Comparison of ENCODE assay signal across 8 cellular contexts in genomic region chr11:111733655-111734088, GRCh38. TPM values are rescaled to one million over a fixed set of nuclear protein-coding genes. Genes with fewer than 3 reads are reported as not detected.
DNase-seq lines count a peak whose midpoint lies in the region; ATAC-seq and TF ChIP-seq lines count a peak whose summit lies in the region.
"Had no signal": no experiment of that assay in that cellular context is flagged by ENCODE, and none has a peak within 500 bp of the region (broad histone marks: within the 10 kb centered on the region; RNA-seq: fewer than 3 reads in every experiment).

No MANE protein-coding gene starts in this region.

- TF ChIP-seq RAD21 in SK-N-SH (IDR thresholded peaks at IDR 0.05; ENCODE audit: low read length): no peak

- 81% methylated on average over 5 of the region's 9 CpGs for WGBS in SK-N-SH (ENCODE audit: low lambda C conversion rate)
- 27 to 40% methylated on average over 1 to 4 of the region's 9 CpGs for WGBS in esophagus squamous epithelium, 2 donors
- 58 to 79% methylated on average over 4 to 9 of the region's 9 CpGs for WGBS in upper lobe of left lung, 2 donors

- H3K4me3 ChIP-seq in SK-N-SH (ENCODE audit: low read depth in 2 of 2, low read length in 1 of 2) (no peak overlapping the region), esophagus squamous epithelium (no peak overlapping the region), upper lobe of left lung (no peak overlapping the region)

- H2AFZ ChIP-seq in SK-N-SH (ENCODE audit: low read depth): no peak overlapping the region

- peaks cover 1 to 8% of the 10 kb centered on the region in 2 experiments for H3K36me3 ChIP-seq in SK-N-SH (replicated peaks in 1 of 2; ENCODE audit: control insufficient read depth in 1 of 2, insufficient read depth in 2 of 2, low read length in 1 of 2)
- H3K36me3 ChIP-seq in esophagus squamous epithelium: peaks cover 0 to 12% (median 0%) of the 10 kb centered on the region in 3 donors
- H3K36me3 ChIP-seq in upper lobe of left lung: no peaks in the 10 kb centered on the region

- peak overlapping the region; percentile 49 for H3K9ac ChIP-seq in SK-N-SH

- H3K9me3 Mint-ChIP-seq in nephron: no peaks in the 10 kb centered on the region

- H3K4me1 ChIP-seq in SK-N-SH (ENCODE audit: control insufficient read depth in 1 of 2, insufficient read depth in 2 of 2, low read depth in 1 of 2, low read length in 1 of 2) (peaks cover 43 to 83% of the 10 kb centered on the region in 2 experiments), esophagus squamous epithelium (peaks cover 57 to 99% (median 92%) of the 10 kb centered on the region in 3 donors), upper lobe of left lung (peaks cover 62 to 78% (median 71%) of the 10 kb centered on the region in 4 donors)

- no peak for TF ChIP-seq CTCF in SK-N-SH (IDR thresholded peaks at IDR 0.05)
- no peak for TF ChIP-seq CTCF in esophagus squamous epithelium (IDR thresholded peaks at IDR 0.05)
- TF ChIP-seq CTCF in nephron (IDR thresholded peaks at IDR 0.05; ENCODE audit: unreplicated experiment in 3 of 3): no peak
- no peak for TF ChIP-seq CTCF in upper lobe of left lung (IDR thresholded peaks at IDR 0.05)

- intact Hi-C loops in esophagus squamous epithelium (cut with DNase I): no loop called here

- H3K27me3 Mint-ChIP-seq in nephron (ENCODE audit: low read depth): no peaks in the 10 kb centered on the region

- H3K27me3 ChIP-seq in SK-N-SH (ENCODE audit: insufficient read depth) (no peaks in the 10 kb centered on the region), esophagus squamous epithelium (no peaks in the 10 kb centered on the region), upper lobe of left lung (no peaks in the 10 kb centered on the region)

- peaks cover 83% of the 10 kb centered on the region for H3K4me1 Mint-ChIP-seq in nephron

- H3K4me3 Mint-ChIP-seq in nephron: no peak overlapping the region

- DNase-seq in SK-N-SH: no peak
- DNase-seq in esophagus squamous epithelium (lab: John Stamatoyannopoulos, UW): no peak
- peak in 1 of 2 donors; percentile 68 for DNase-seq in upper lobe of left lung
- DNase-seq in NCI-H1417 (lab: John Stamatoyannopoulos, UW): no peak
- DNase-seq: NCI-H2171 treated with DMSO at 0.1 percent for 48 hours had no signal

- no peak for TF ChIP-seq EP300 in SK-N-SH (IDR thresholded peaks at IDR 0.05; ENCODE audit: borderline replicate concordance in 1 of 2, low read depth in 1 of 2, low read length in 1 of 2)
- no peak for TF ChIP-seq EP300 in upper lobe of left lung (IDR thresholded peaks at IDR 0.05)

- H3K9me2 ChIP-seq in SK-N-SH: no peaks in the 10 kb centered on the region

- no peaks in the 10 kb centered on the region for H3K79me2 ChIP-seq in SK-N-SH (ENCODE audit: insufficient read depth)

- H3K36me3 Mint-ChIP-seq in nephron (ENCODE audit: low read depth): peaks cover 12% of the 10 kb centered on the region

- no peaks in the 10 kb centered on the region for H4K20me1 ChIP-seq in SK-N-SH (ENCODE audit: insufficient read depth)

- peak overlapping the region; percentile 90 to 100 (median 98) for H3K27ac Mint-ChIP-seq in nephron

- H3K27ac ChIP-seq in SK-N-SH (ENCODE audit: low read depth in 2 of 2, low read length in 1 of 2) (peak overlapping the region; percentile 98 to 99), esophagus squamous epithelium (peak overlapping the region; percentile 85 to 98 (median 92)), upper lobe of left lung (peak overlapping the region; percentile 89 to 98 (median 91))

- CTCF ChIA-PET in SK-N-SH (lab: Yijun Ruan, JAX): interaction anchor here (1.1 to 2.6 kb wide), 3 partner anchors 9 to 44 kb away, joined by 3 to 12 read pairs (median 3); no protein-coding TSS in a partner anchor

- peak overlapping the region; percentile 62; the same call in 1 of the 2 replicates for H3K4me2 ChIP-seq in SK-N-SH

- POLR2A ChIA-PET in SK-N-SH (lab: Yijun Ruan, JAX): interaction anchor here (1.0 to 1.8 kb wide), 2 partner anchors 10 to 24 kb away, joined by 3 to 6 read pairs; no protein-coding TSS in a partner anchor

- ATAC-seq in upper lobe of left lung (ENCODE audit: low FRiP score in 2 of 2): no peak
- no peak for ATAC-seq in GM18873 (IDR thresholded peaks at IDR 0.05; ENCODE audit: low FRiP score, unreplicated experiment)
- no peak for ATAC-seq in HG03521 (IDR thresholded peaks at IDR 0.05; ENCODE audit: unreplicated experiment)

- peaks cover 26% of the 10 kb centered on the region for H3F3A ChIP-seq in SK-N-SH (replicated peaks; ENCODE audit: insufficient read depth)

- TF ChIP-seq POLR2A in esophagus squamous epithelium (IDR thresholded peaks at IDR 0.05) (no peak), upper lobe of left lung (IDR thresholded peaks at IDR 0.05) (no peak)

- no peaks in the 10 kb centered on the region for H3K9me3 ChIP-seq in SK-N-SH
- H3K9me3 ChIP-seq in esophagus squamous epithelium: no peaks in the 10 kb centered on the region
- H3K9me3 ChIP-seq in upper lobe of left lung: no peaks in the 10 kb centered on the region

TF ChIP-seq in SK-N-SH, 30 proteins besides CTCF, POLR2A, EP300 and RAD21:
- TF ChIP-seq TCF12 (IDR thresholded peaks at IDR 0.05) (no peak), FOSL2 (IDR thresholded peaks at IDR 0.05; ENCODE audit: borderline replicate concordance, low read depth) (no peak), JUND (IDR thresholded peaks at IDR 0.05) (no peak)

RNA-seq across cellular contexts. Expression of gene PPP2R1B, which starts 32.5 kb away (rescaled TPM):
- 25.9 and 32.3 TPM in 2 replicates for polyA plus RNA-seq in SK-N-SH (2012; rRNA removed)
- polyA plus RNA-seq in SK-N-SH (2012; cell fraction: cytosol; rRNA removed): 24.9 and 26.8 TPM in 2 replicates
- polyA plus RNA-seq in SK-N-SH (2012; cell fraction: nucleus; rRNA removed): 27.4 and 48.2 TPM in 2 replicates
- 10 to 100 TPM; 17.6 to 39.7 (median 27.7) TPM for total RNA-seq in esophagus squamous epithelium
- total RNA-seq in upper lobe of left lung: 10 to 100 TPM; 11.3 to 31.8 (median 22.0) TPM
